9 cellular contexts compared by ENCODE assay signal in genomic region chr12:113246478-113247122, GRCh38. TPM values are rescaled to one million over a fixed set of nuclear protein-coding genes. Genes with fewer than 3 reads are reported as not detected.
A peak's percentile ranks its signal among the peaks of the same experiment; 100 is the strongest.
DNase-seq lines count a peak whose midpoint lies in the region; ATAC-seq, FAIRE-seq and TF ChIP-seq lines count a peak whose summit lies in the region.
"Had no signal": no experiment of that assay in that cellular context is flagged by ENCODE, and none has a peak within 500 bp of the region (broad histone marks: within the 10 kb centered on the region; RNA-seq: fewer than 3 reads in every experiment).

No MANE protein-coding gene starts in this region.

- in situ Hi-C loops in IMR-90 (cut with MboI; ENCODE audit: low sequenced_read_pairs) = no loop called here

- H2AK9ac ChIP-seq in IMR-90 (replicated peaks; ENCODE audit: low read depth, low read length, poor library complexity) = peak overlapping the region; percentile 88

- H3K14ac ChIP-seq in IMR-90 (replicated peaks; ENCODE audit: low read depth, low read length) = peak overlapping the region; percentile 42

- no peak for FAIRE-seq in GM12891 (lab: Jason Lieb, UNC)

- peaks cover 25% of the 10 kb centered on the region for H3K9me1 ChIP-seq in IMR-90 (ENCODE audit: insufficient read depth, low read length)

- H4K20me1 ChIP-seq in IMR-90 (ENCODE audit: insufficient read depth, low read length) = no peaks in the 10 kb centered on the region; the same call in 1 of the 2 replicates

- H3K79me1 ChIP-seq in IMR-90 (ENCODE audit: low read depth in 1 of 2, low read length in 2 of 2) = peaks cover 0 to 28% of the 10 kb centered on the region in 2 experiments; a peak in 2 of 4 replicates

- TF ChIP-seq RAD21 in IMR-90 (IDR thresholded peaks at IDR 0.05; ENCODE audit: low read length) = no peak

- peak overlapping the region; percentile 72 for H3K4ac ChIP-seq in IMR-90 (ENCODE audit: low read depth, low read length)

- BruUV-seq in IMR-90 (replicated peaks; lab: Mats Ljungman, UMichigan) = no TSS peak

- DNase-seq in IMR-90 (peak; percentile 38), body of pancreas (peak in 3 of 4 donors; percentile 52 to 71 (median 58)), left lobe of liver (ENCODE audit: low spot score) (no peak), stomach (peak; percentile 45), GM12891 (ENCODE audit: insufficient read length, low spot score) (no peak), GM19238 (ENCODE audit: insufficient read length, low spot score) (no peak), NCI-H526 treated with DMSO at 0.1 percent for 48 hours (lab: John Stamatoyannopoulos, UW) (no peak)
- DNase-seq: stimulated activated CD4-positive, alpha-beta T cell treated with anti-CD3 and anti-CD28 coated beads, Interleukin-2, amount 100 ng/mL, for 48 hours had no signal

- POLR2A ChIA-PET in IMR-90 (lab: Charles Lee; ENCODE audit: unreplicated experiment) = no interaction called here

- peak overlapping the region; percentile 23 to 32; a peak in 3 of 4 replicates for H4K8ac ChIP-seq in IMR-90 (ENCODE audit: low read depth in 2 of 2, low read length in 2 of 2)

- CTCF ChIA-PET in IMR-90 (lab: Yijun Ruan, JAX) = interaction anchor here (1.2 kb wide), 1 partner anchor 9 kb away, joined by 4 read pairs; no protein-coding TSS in a partner anchor

- no peak overlapping the region for H3K9ac ChIP-seq in IMR-90 (ENCODE audit: low read depth, low read length)

- H4K91ac ChIP-seq in IMR-90 (ENCODE audit: insufficient read depth, low read depth, low read length) = peak overlapping the region; percentile 50

- TF ChIP-seq POLR2A in IMR-90 (IDR thresholded peaks at IDR 0.05; ENCODE audit: low read depth, low read length) (no peak), body of pancreas (IDR thresholded peaks at IDR 0.05) (no peak), stomach (IDR thresholded peaks at IDR 0.05) (no peak), GM12891 (IDR thresholded peaks at IDR 0.05; ENCODE audit: low read depth, low read length) (no peak)

- H3K36me3 ChIP-seq in IMR-90 (ENCODE audit: control insufficient read depth, insufficient read depth, low read length) (no peaks in the 10 kb centered on the region; the same call in 1 of the 2 replicates), body of pancreas (replicated peaks in 1 of 2; ENCODE audit: insufficient read depth in 1 of 2, low read depth in 2 of 2) (no peaks in the 10 kb centered on the region), stomach (peaks cover 7 to 38% (median 26%) of the 10 kb centered on the region in 4 donors)

- TF ChIP-seq CTCF in IMR-90 (conservative IDR thresholded peaks at IDR 0.05; ENCODE audit: low read depth, low read length) = no peak
- peak in 1 of 7 experiments; percentile 0 for TF ChIP-seq CTCF in body of pancreas (IDR thresholded peaks at IDR 0.05)
- TF ChIP-seq CTCF in stomach (IDR thresholded peaks at IDR 0.05) = no peak

- peak overlapping the region; percentile 71 for H2BK120ac ChIP-seq in IMR-90 (ENCODE audit: low read depth, low read length)

- H2AK5ac ChIP-seq in IMR-90 (ENCODE audit: low read depth, low read length) = peak overlapping the region; percentile 80

- no peak overlapping the region; the same call in 1 of the 2 replicates for H3K4me2 ChIP-seq in IMR-90 (ENCODE audit: low read depth, low read length)

- 81% methylated on average over 6 of the region's 18 CpGs; no CpG with 5 or more reads in 1 of the 2 experiments for WGBS in IMR-90 (ENCODE audit: extremely low coverage in 2 of 2, insufficient read length in 1 of 2), 2 experiments
- WGBS in body of pancreas, 2 donors = 29 to 30% methylated on average over 2 to 18 of the region's 18 CpGs
- WGBS in stomach, 5 donors = 30 to 69% (median 37%) methylated on average over 4 to 18 of the region's 18 CpGs

- dilution Hi-C loops in IMR-90 (cut with HindIII; ENCODE audit: low sequenced_read_pairs, unreplicated experiment) = no loop called here

- H2BK20ac ChIP-seq in IMR-90 (ENCODE audit: low read depth, low read length) = peak overlapping the region; percentile 33; the same call in 1 of the 2 replicates

- no peak overlapping the region; the same call in 1 of the 2 replicates for H4K5ac ChIP-seq in IMR-90 (ENCODE audit: low read depth, low read length)

- ATAC-seq in IMR-90 (ENCODE audit: low read depth) (peak; percentile 22; the same call in 1 of the 2 replicates), body of pancreas (no peak), left lobe of liver (peak; percentile 45), GM21737 (IDR thresholded peaks at IDR 0.05; ENCODE audit: unreplicated experiment) (no peak)

- no peak overlapping the region for H3K56ac ChIP-seq in IMR-90 (ENCODE audit: extremely low read depth, insufficient read depth, low read length)

- H3K4me3 ChIP-seq in IMR-90 (ENCODE audit: insufficient read depth, low read depth, low read length) = no peak overlapping the region
- no peak overlapping the region for H3K4me3 ChIP-seq in body of pancreas
- H3K4me3 ChIP-seq in stomach = peak overlapping the region in 2 of 4 donors; percentile 5 to 17

- no peak for TF ChIP-seq EP300 in stomach (IDR thresholded peaks at IDR 0.05)

- H2BK15ac ChIP-seq in IMR-90 (ENCODE audit: low read depth, low read length) = peak overlapping the region; percentile 55; the same call in 1 of the 3 replicates

- peak overlapping the region; percentile 93 for H2AFZ ChIP-seq in IMR-90 (replicated peaks; ENCODE audit: low read length, poor library complexity)

- peaks cover 23% of the 10 kb centered on the region for H3K4me1 ChIP-seq in IMR-90 (ENCODE audit: control insufficient read depth, insufficient read depth, low read length)
- peaks cover 86% of the 10 kb centered on the region for H3K4me1 ChIP-seq in body of pancreas
- peaks cover 56 to 67% (median 58%) of the 10 kb centered on the region in 4 donors for H3K4me1 ChIP-seq in stomach

- no peaks in the 10 kb centered on the region for H3K27me3 ChIP-seq in IMR-90 (ENCODE audit: control insufficient read depth, insufficient read depth, low read length)
- no peaks in the 10 kb centered on the region for H3K27me3 ChIP-seq in body of pancreas
- no peaks in the 10 kb centered on the region for H3K27me3 ChIP-seq in stomach

- no peak overlapping the region for H3K23ac ChIP-seq in IMR-90 (ENCODE audit: low read depth, low read length)

- peak overlapping the region; percentile 9; the same call in 1 of the 2 replicates for H3K18ac ChIP-seq in IMR-90 (ENCODE audit: low read depth, low read length)

- intact Hi-C loops in IMR-90 (cut with micrococcal nuclease) = no loop called here
- intact Hi-C loops in body of pancreas (cut with DNase I) = no loop called here
- intact Hi-C loops in stomach (cut with DNase I; ENCODE audit: low total_unique reads) = no loop called here

- no peaks in the 10 kb centered on the region for H3K9me3 ChIP-seq in IMR-90 (ENCODE audit: control insufficient read depth, insufficient read depth, low read length)
- H3K9me3 ChIP-seq in body of pancreas = no peaks in the 10 kb centered on the region
- no peaks in the 10 kb centered on the region for H3K9me3 ChIP-seq in stomach

- H3K27ac ChIP-seq in IMR-90 (ENCODE audit: insufficient read depth, low read length) = no peak overlapping the region
- peak overlapping the region; percentile 90 to 97 (median 94) for H3K27ac ChIP-seq in body of pancreas
- peak overlapping the region; percentile 74 to 87 (median 83) for H3K27ac ChIP-seq in stomach

- H2BK5ac ChIP-seq in IMR-90 (ENCODE audit: low read depth, low read length, poor library complexity, severe bottlenecking) = no peak overlapping the region

TF ChIP-seq in IMR-90, 13 proteins besides CTCF, POLR2A, EP300 and RAD21:
- TF ChIP-seq FOS (IDR thresholded peaks at IDR 0.05; ENCODE audit: low read depth, low read length) (no peak), RFX5 (IDR thresholded peaks at IDR 0.05; ENCODE audit: low read depth, low read length) (no peak)

TF ChIP-seq in GM12891, 5 proteins besides CTCF, POLR2A, EP300 and RAD21:
- no peak for TF ChIP-seq TAF1 (IDR thresholded peaks at IDR 0.05; ENCODE audit: low read depth, low read length)
- TF ChIP-seq POLR2AphosphoS5 (IDR thresholded peaks at IDR 0.05; ENCODE audit: low read depth, low read length) = no peak
- no peak for TF ChIP-seq POU2F2 (IDR thresholded peaks at IDR 0.05; ENCODE audit: low read depth, low read length)
- no peak for TF ChIP-seq PAX5 (IDR thresholded peaks at IDR 0.05; ENCODE audit: insufficient read depth, low read length, severe bottlenecking)
- no peak for TF ChIP-seq SPI1 (IDR thresholded peaks at IDR 0.05; ENCODE audit: low read depth, low read length)

RNA-seq across cellular contexts. Expression of gene TPCN1, which starts 25.3 kb away (rescaled TPM):
- total RNA-seq in IMR-90 (2012; rRNA removed) (2.0 and 2.5 TPM in 2 replicates), body of pancreas (10 to 100 TPM; 45.1 to 78.4 TPM), left lobe of liver (33.1 TPM), stomach (10 to 100 TPM; 15.2 to 78.2 (median 48.4) TPM)
- polyA plus RNA-seq in IMR-90 (2012; rRNA removed) (10.4 and 13.2 TPM in 2 replicates), stomach (10 to 100 TPM in 1 of 3 donors, 1 to 10 TPM in 2; 5.8 to 24.2 (median 6.3) TPM)
- polyA plus RNA-seq in IMR-90 (2012; cell fraction: cytosol; rRNA removed) = 7.7 and 13.8 TPM in 2 replicates
- polyA plus RNA-seq in IMR-90 (2012; cell fraction: nucleus; rRNA removed; ENCODE audit: low replicate concordance) = 58.1 and 63.1 TPM in 2 replicates
- polyA plus RNA-seq in GM12891 (2012; ENCODE audit: low read depth, missing spikeins) = 16.4 TPM

Comparison
In these comparisons a context has a peak if more than half of its experiments do, and no peak if none do; other contexts are left out.
1. ATAC-seq: peak in IMR-90 (single experiment) and left lobe of liver (single experiment); none in body of pancreas (single experiment) and GM21737 (single experiment).
2. DNase-seq: peak in IMR-90 (single experiment), body of pancreas (3 of 4) and stomach (single experiment); none in left lobe of liver (single experiment), GM12891 (single experiment), GM19238 (single experiment) and NCI-H526 treated with DMSO at 0.1 percent for 48 hours (single experiment).